ENCODE assay signal across 8 cellular contexts in genomic region chr20:956330-956951, GRCh38. TPM values are rescaled to one million over a fixed set of nuclear protein-coding genes. Genes with fewer than 3 reads are reported as not detected.
A peak's percentile ranks its signal among the peaks of the same experiment; 100 is the strongest.
DNase-seq lines count a peak whose midpoint lies in the region; ATAC-seq and TF ChIP-seq lines count a peak whose summit lies in the region.

No MANE protein-coding gene starts in this region.

- peak; percentile 97 to 98 for TF ChIP-seq CTCF in left lung (IDR thresholded peaks at IDR 0.05)

- no peaks in the 10 kb centered on the region for H3K9me3 Mint-ChIP-seq in CD4-positive, alpha-beta memory T cell

- H3K4me3 ChIP-seq in CD4-positive, alpha-beta memory T cell (ENCODE audit: low read length in 2 of 2) = no peak overlapping the region
- no peak overlapping the region for H3K4me3 ChIP-seq in left lung

- ATAC-seq in left lung = peak; percentile 91
- ATAC-seq in HG03439 (IDR thresholded peaks at IDR 0.05; ENCODE audit: unreplicated experiment) = no peak

- H3K9me3 ChIP-seq in CD4-positive, alpha-beta memory T cell (ENCODE audit: control insufficient read depth in 1 of 2, low read length in 2 of 2) = no peaks in the 10 kb centered on the region
- H3K9me3 ChIP-seq in left lung = no peaks in the 10 kb centered on the region

- H3K27ac ChIP-seq in CD4-positive, alpha-beta memory T cell (ENCODE audit: low read depth, low read length) = no peak overlapping the region
- H3K27ac ChIP-seq in left lung = no peak overlapping the region

- H3K36me3 ChIP-seq in CD4-positive, alpha-beta memory T cell (ENCODE audit: insufficient read depth, low read length) = no peaks in the 10 kb centered on the region
- no peaks in the 10 kb centered on the region for H3K36me3 ChIP-seq in left lung

- H3K4me1 Mint-ChIP-seq in CD4-positive, alpha-beta memory T cell = peaks cover 0 to 3% (median 1%) of the 10 kb centered on the region in 4 donors

- peaks cover 3% of the 10 kb centered on the region for H3K27me3 ChIP-seq in CD4-positive, alpha-beta memory T cell (ENCODE audit: insufficient read depth, low read length)
- H3K27me3 ChIP-seq in left lung = peaks cover 0 to 58% of the 10 kb centered on the region in 2 donors

- CTCF ChIA-PET in CD4-positive, alpha-beta memory T cell (lab: Charles Lee; ENCODE audit: partially characterized antibody) = interaction anchor here (0.8 to 10.8 kb wide), 25 partner anchors 10 to 250 kb away, joined by 3 to 239 read pairs (median 4); partner anchors contain the start of genes ANGPT4 and FAM110A

- H3K27me3 Mint-ChIP-seq in CD4-positive, alpha-beta memory T cell = peaks cover 18 to 39% of the 10 kb centered on the region in 2 donors

- H3K36me3 Mint-ChIP-seq in CD4-positive, alpha-beta memory T cell = no peaks in the 10 kb centered on the region

- POLR2A ChIA-PET in CD4-positive, alpha-beta memory T cell (lab: Charles Lee; ENCODE audit: partially characterized antibody) = interaction anchor here (1.3 to 1.5 kb wide), 2 partner anchors 110 to 138 kb away, joined by 6 to 7 read pairs; no protein-coding TSS in a partner anchor

- peak; percentile 62 to 74 (median 64) for DNase-seq in CD4-positive, alpha-beta memory T cell
- DNase-seq in H4 (ENCODE audit: low spot score) (peak; percentile 61), NCI-H2196 treated with DMSO at 0.1 percent for 48 hours (lab: John Stamatoyannopoulos, UW; ENCODE audit: unreplicated experiment) (peak; percentile 26), cerebellum (ENCODE audit: low spot score) (peak; percentile 58), left lung (peak; percentile 67 to 91)
- peak; percentile 68 to 77 for DNase-seq in activated CD4-positive, alpha-beta T cell treated with anti-CD3 and anti-CD28 coated beads for 4 hours
- DNase-seq in stimulated activated CD4-positive, alpha-beta T cell treated with anti-CD3 and anti-CD28 coated beads, Interleukin-4, amount 100 ng/mL, for 4 hours = peak; percentile 60 to 71

- no peak overlapping the region for H3K4me3 Mint-ChIP-seq in CD4-positive, alpha-beta memory T cell

- no peaks in the 10 kb centered on the region for H3K4me1 ChIP-seq in CD4-positive, alpha-beta memory T cell (ENCODE audit: insufficient read depth, low read length)
- peaks cover 0 to 3% of the 10 kb centered on the region in 2 donors for H3K4me1 ChIP-seq in left lung

- H3K27ac Mint-ChIP-seq in CD4-positive, alpha-beta memory T cell = no peak overlapping the region

- intact Hi-C loops in CD4-positive, alpha-beta memory T cell (cut with micrococcal nuclease) = loop anchor here (5.0 kb wide), 1 partner anchor 256 kb away; no protein-coding TSS in a partner anchor
- intact Hi-C loops in left lung (cut with DNase I) = loop anchor here (5.0 kb wide), 1 partner anchor 139 kb away; no protein-coding TSS in a partner anchor

RNA-seq across cellular contexts. Expression of gene ANGPT4, which starts 40.3 kb away (rescaled TPM):
- total RNA-seq in CD4-positive, alpha-beta memory T cell = not detected
- polyA plus RNA-seq in CD4-positive, alpha-beta memory T cell = not detected
- 0.53 and 1.3 TPM in 2 replicates for total RNA-seq in H4 (2014; rRNA removed; shearing (Covaris generic))
- total RNA-seq in cerebellum (0.09 TPM), left lung (under 1 TPM; 0.16 to 0.20 TPM)

RNA-seq across cellular contexts. Expression of gene RSPO4, which starts 45.7 kb away (rescaled TPM):
- total RNA-seq in CD4-positive, alpha-beta memory T cell = under 1 TPM; 0.11 to 0.38 TPM
- polyA plus RNA-seq in CD4-positive, alpha-beta memory T cell = not detected
- not detected in 2 replicates for total RNA-seq in H4 (2014; rRNA removed; shearing (Covaris generic))
- 0.27 TPM for total RNA-seq in cerebellum
- total RNA-seq in left lung = 1 to 10 TPM; 2.2 to 6.1 TPM

Comparison
In these comparisons a context has a peak if more than half of its experiments do, and no peak if none do; other contexts are left out.
1. DNase-seq: peak in every context shown above with its lines; median percentile 79 in left lung; 72 in activated CD4-positive, alpha-beta T cell treated with anti-CD3 and anti-CD28 coated beads for 4 hours; 66 in stimulated activated CD4-positive, alpha-beta T cell treated with anti-CD3 and anti-CD28 coated beads, Interleukin-4, amount 100 ng/mL, for 4 hours; 64 in CD4-positive, alpha-beta memory T cell; 61 in H4; 58 in cerebellum; 26 in NCI-H2196 treated with DMSO at 0.1 percent for 48 hours.